27 cellular contexts compared by ENCODE assay signal in genomic region chr16:49993579-49993978, GRCh38.
"Had no signal": no experiment of that assay in that cellular context is flagged by ENCODE, and none has a peak within 500 bp of the region (broad histone marks: within the 10 kb centered on the region; RNA-seq: fewer than 3 reads in every experiment).

No MANE protein-coding gene starts in this region.

- H3K36me3 Mint-ChIP-seq: activated naive CD4-positive, alpha-beta T cell treated with anti-CD3 and anti-CD28 coated beads, Interleukin-2, amount 10 ng/mL, durations not matched to agents 7 days and 5 days; activated naive CD8-positive, alpha-beta T cell treated with anti-CD3 and anti-CD28 coated beads for 36 hours; T-cell had no signal

- H3K27ac ChIP-seq: brain microvascular endothelial cell, cardiac muscle cell, SK-N-MC had no signal

- ATAC-seq: Panc1, Right ventricle myocardium inferior, T-cell had no signal

- H3K36me3 ChIP-seq: brain microvascular endothelial cell, cardiac muscle cell had no signal

- H3K4me3 ChIP-seq: cardiac muscle cell, SK-N-MC had no signal

- H3K4me3 Mint-ChIP-seq: activated B cell treated with CpG ODN at 0.5 μM for 24 hours; activated CD4-positive, alpha-beta memory T cell treated with anti-CD3 and anti-CD28 coated beads, Interleukin-2, amount 10 ng/mL, durations not matched to agents 7 days and 5 days; activated naive CD4-positive, alpha-beta T cell treated with anti-CD3 and anti-CD28 coated beads, Interleukin-2, amount 10 ng/mL, durations not matched to agents 7 days and 5 days; activated naive CD8-positive, alpha-beta T cell treated with anti-CD3 and anti-CD28 coated beads for 36 hours; activated T-cell treated with anti-CD3 and anti-CD28 coated beads, Interleukin-2, amount 50 U/mL, for 24 hours; T-cell had no signal

- H3K27ac Mint-ChIP-seq: activated B cell treated with CpG ODN at 0.5 μM for 24 hours; activated CD4-positive, alpha-beta memory T cell treated with anti-CD3 and anti-CD28 coated beads, Interleukin-2, amount 10 ng/mL, durations not matched to agents 7 days and 5 days; activated naive CD4-positive, alpha-beta T cell treated with anti-CD3 and anti-CD28 coated beads, Interleukin-2, amount 10 ng/mL, durations not matched to agents 7 days and 5 days; activated naive CD8-positive, alpha-beta T cell treated with anti-CD3 and anti-CD28 coated beads for 36 hours; activated T-cell treated with anti-CD3 and anti-CD28 coated beads, Interleukin-2, amount 50 U/mL, for 24 hours; T-cell had no signal

- DNase-seq: activated B cell treated with CpG ODN at 0.5 μM for 24 hours; activated CD4-positive, alpha-beta memory T cell treated with anti-CD3 and anti-CD28 coated beads, Interleukin-2, amount 10 ng/mL, durations not matched to agents 7 days and 5 days; activated CD4-positive, alpha-beta T cell treated with anti-CD3 and anti-CD28 coated beads for 1 hour; activated CD4-positive, alpha-beta T cell treated with anti-CD3 and anti-CD28 coated beads, Interleukin-2, amount 50 U/mL, for 1 hour; activated CD8-positive, alpha-beta memory T cell treated with anti-CD3 and anti-CD28 coated beads, Interleukin-2, amount 50 U/mL, for 48 hours; activated gamma-delta T cell treated with Interleukin-2 at 50 U/mL for 16 hours; activated naive CD4-positive, alpha-beta T cell treated with anti-CD3 and anti-CD28 coated beads, Interleukin-2, amount 10 ng/mL, durations not matched to agents 7 days and 5 days; activated naive CD8-positive, alpha-beta T cell treated with anti-CD3 and anti-CD28 coated beads for 36 hours; activated T-cell treated with anti-CD3 and anti-CD28 coated beads, Interleukin-2, amount 50 U/mL, for 24 hours; brain microvascular endothelial cell; Kasumi-1; NCI-H1048; NCI-H1417; NCI-H2029; NCI-H2107; NCI-H510A treated with DMSO at 0.1 percent for 48 hours; NCI-H69; NK-92 treated with Interleukin-12 subunit alpha and Interleukin-12 subunit beta, amount 100 ng/mL, for 24 hours; OCI-M1; RPMI8226; T-cell; T1000 had no signal

- FAIRE-seq: TTC549 had no signal

- H3K9me3 Mint-ChIP-seq: activated B cell treated with CpG ODN at 0.5 μM for 24 hours; activated CD4-positive, alpha-beta memory T cell treated with anti-CD3 and anti-CD28 coated beads, Interleukin-2, amount 10 ng/mL, durations not matched to agents 7 days and 5 days; activated naive CD4-positive, alpha-beta T cell treated with anti-CD3 and anti-CD28 coated beads, Interleukin-2, amount 10 ng/mL, durations not matched to agents 7 days and 5 days; activated naive CD8-positive, alpha-beta T cell treated with anti-CD3 and anti-CD28 coated beads for 36 hours; activated T-cell treated with anti-CD3 and anti-CD28 coated beads, Interleukin-2, amount 50 U/mL, for 24 hours; T-cell had no signal

- H3K4me1 Mint-ChIP-seq: activated B cell treated with CpG ODN at 0.5 μM for 24 hours; activated naive CD4-positive, alpha-beta T cell treated with anti-CD3 and anti-CD28 coated beads, Interleukin-2, amount 10 ng/mL, durations not matched to agents 7 days and 5 days; activated naive CD8-positive, alpha-beta T cell treated with anti-CD3 and anti-CD28 coated beads for 36 hours; T-cell had no signal

- H3K27me3 ChIP-seq: brain microvascular endothelial cell had no signal
